Comparison of ENCODE assay signal across 8 cellular contexts in the genomic region with DNA sequence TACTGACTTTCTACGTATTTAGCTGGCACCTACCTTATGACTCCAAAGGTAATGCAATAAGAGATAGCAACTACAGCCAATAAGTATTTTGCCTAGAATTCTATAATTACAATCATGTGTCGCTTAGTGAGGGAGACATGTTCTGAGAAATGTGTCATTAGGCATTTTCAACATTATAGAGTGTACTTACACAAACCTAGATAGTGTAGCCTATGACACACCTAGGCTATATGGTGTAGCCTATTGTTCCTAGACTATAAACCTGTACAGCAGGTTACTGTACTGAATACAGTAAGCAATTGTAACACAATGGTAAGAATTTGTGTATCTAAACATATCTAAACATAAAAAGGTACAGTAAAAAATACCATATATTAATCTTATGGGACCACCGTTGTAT.
"Had no signal": no experiment of that assay in that cellular context is flagged by ENCODE, and none has a peak within 500 bp of the region (broad histone marks: within the 10 kb centered on the region; RNA-seq: fewer than 3 reads in every experiment).

No MANE protein-coding gene starts in this region.

- H3K36me3 ChIP-seq: HAP-1 had no signal

- DNase-seq: GM23248, GOT3, H7, IMR-90 had no signal

- H3K4me3 ChIP-seq: GM23248, HAP-1, K562 had no signal

- ATAC-seq: HCT116, K562 had no signal

- FAIRE-seq: HTR-8/SVneo, K562 had no signal
